17 cellular contexts compared by ENCODE assay signal in the genomic region with DNA sequence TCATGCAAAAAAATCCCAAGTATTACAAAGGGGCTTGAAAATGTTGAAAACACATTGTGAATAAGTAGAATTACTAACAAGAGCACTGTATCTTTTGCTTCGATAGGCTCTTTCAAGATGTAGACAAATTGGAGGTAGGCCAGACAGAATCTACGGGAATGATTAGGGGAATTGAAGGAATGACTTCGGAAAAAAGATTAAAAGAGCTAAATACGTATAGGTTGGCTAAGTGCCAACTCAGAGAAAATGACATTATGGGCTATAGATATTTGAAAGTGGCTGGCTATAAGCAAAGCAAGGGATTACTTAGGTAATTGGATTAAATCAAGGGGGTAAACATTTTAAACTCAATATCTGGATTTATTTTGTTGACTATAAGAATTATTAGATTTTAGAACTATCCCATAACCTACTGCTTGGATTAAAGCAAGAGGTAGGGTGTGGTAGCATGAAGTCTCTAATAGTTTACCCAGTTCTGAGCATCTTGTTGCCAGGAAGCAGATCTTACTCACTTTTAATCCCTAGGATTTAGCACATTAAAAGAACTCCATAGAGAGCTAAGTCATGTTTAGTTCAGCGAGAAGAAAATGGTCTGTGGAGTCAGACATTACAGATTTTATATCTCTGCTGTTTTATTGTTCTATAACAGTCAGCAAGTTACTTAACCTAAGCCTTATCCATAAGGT.
DNase-seq lines count a peak whose midpoint lies in the region; TF ChIP-seq lines count a peak whose summit lies in the region.
"Had no signal": no experiment of that assay in that cellular context is flagged by ENCODE, and none has a peak within 500 bp of the region (broad histone marks: within the 10 kb centered on the region; RNA-seq: fewer than 3 reads in every experiment).

No MANE protein-coding gene starts in this region.

- TF ChIP-seq POLR2A in spleen (IDR thresholded peaks at IDR 0.05) = no peak

- H3K79me2 ChIP-seq in osteoblast (ENCODE audit: insufficient read depth, low read length) = no peaks in the 10 kb centered on the region

- no peaks in the 10 kb centered on the region for H3K36me3 ChIP-seq in spleen
- H3K36me3 ChIP-seq in osteoblast (ENCODE audit: insufficient read depth, low read length) = no peaks in the 10 kb centered on the region
- H3K36me3 ChIP-seq: BE2C, HAP-1 had no signal

- intact Hi-C loops in spleen (cut with DNase I; ENCODE audit: low total_unique reads) = no loop called here

- no peak overlapping the region for H3K27ac ChIP-seq in spleen
- H3K27ac ChIP-seq in osteoblast (ENCODE audit: low read depth, low read length) = no peak overlapping the region
- H3K27ac ChIP-seq: GM23248 had no signal

- H3K4me1 ChIP-seq in spleen (no peaks in the 10 kb centered on the region), osteoblast (ENCODE audit: insufficient read depth, low read length) (no peaks in the 10 kb centered on the region)
- H3K4me1 ChIP-seq: BE2C, HAP-1 had no signal

- H3K4me2 ChIP-seq in osteoblast (ENCODE audit: insufficient read depth, low read length) = no peak overlapping the region

- H3K9me3 ChIP-seq in spleen (no peaks in the 10 kb centered on the region), osteoblast (ENCODE audit: low read depth, low read length) (no peaks in the 10 kb centered on the region)
- H3K9me3 ChIP-seq: BE2C, HAP-1 had no signal

- no peaks in the 10 kb centered on the region for H4K20me1 ChIP-seq in osteoblast (ENCODE audit: insufficient read depth, low read length)

- H3K27me3 ChIP-seq in spleen (replicated peaks in 1 of 7) = no peaks in the 10 kb centered on the region
- H3K27me3 ChIP-seq in osteoblast (ENCODE audit: insufficient read depth, low read length) = no peaks in the 10 kb centered on the region
- H3K27me3 ChIP-seq: BE2C had no signal

- 73 to 92% (median 81%) methylated on average over 5 of the region's 5 CpGs for WGBS in spleen, 5 donors

- TF ChIP-seq CTCF in epithelial cell of esophagus (IDR thresholded peaks at IDR 0.05; ENCODE audit: insufficient read depth, low read depth, low read length, missing control alignments) = no peak
- no peak for TF ChIP-seq CTCF in spleen (IDR thresholded peaks at IDR 0.05 in 8 of 11, conservative IDR thresholded peaks at IDR 0.05 in 3 of 11)
- no peak for TF ChIP-seq CTCF in osteoblast (IDR thresholded peaks at IDR 0.05; ENCODE audit: extremely low read depth, low read depth, low read length)

- H3K4me3 ChIP-seq in epithelial cell of esophagus (ENCODE audit: low read length) (no peak overlapping the region), spleen (no peak overlapping the region), osteoblast (ENCODE audit: insufficient read depth, low read length) (no peak overlapping the region)
- H3K4me3 ChIP-seq: GM23248, HAP-1 had no signal

- H2AFZ ChIP-seq in osteoblast (ENCODE audit: low read length) = no peak overlapping the region
- H2AFZ ChIP-seq: GM23248 had no signal

- DNase-seq in D341Med (ENCODE audit: low spot score) (peak; percentile 34), NCI-H524 treated with DMSO at 0.1 percent for 48 hours (lab: John Stamatoyannopoulos, UW) (peak; percentile 63), epithelial cell of esophagus (ENCODE audit: low read depth) (peak; percentile 0), spleen (no peak), osteoblast (ENCODE audit: insufficient read length, low spot score, missing footprints) (no peak), NCI-H2029 (lab: John Stamatoyannopoulos, UW) (no peak)
- DNase-seq: ACHN; BE2C; C1 segment of cervical spinal cord; CD4-positive, CD25-positive, alpha-beta regulatory T cell; CD8-positive, alpha-beta memory T cell; COR-L47; DMS153; DMS79; GDM1; GM23248 had no signal

Comparison
In these comparisons a context has a peak if more than half of its experiments do, and no peak if none do; other contexts are left out.
1. DNase-seq: peak in D341Med (single experiment), NCI-H524 treated with DMSO at 0.1 percent for 48 hours (single experiment) and epithelial cell of esophagus (single experiment); none in spleen (single experiment), osteoblast (single experiment) and NCI-H2029 (single experiment).